ENCODE assay signal across 1 cellular context in genomic region chr10:131899116-131899690, GRCh38.
TF ChIP-seq lines count a peak whose summit lies in the region.

No MANE protein-coding gene starts in this region.

TF ChIP-seq in HCT116, 20 proteins besides CTCF, POLR2A, EP300 and RAD21 (continued from another document):
- TF ChIP-seq ZBTB33 (IDR thresholded peaks at IDR 0.05; ENCODE audit: extremely low read depth, insufficient replicate concordance, low read length) (no peak), CEBPB (IDR thresholded peaks at IDR 0.05; ENCODE audit: low read depth) (no peak), TCF7L2 (IDR thresholded peaks at IDR 0.05; ENCODE audit: borderline replicate concordance, extremely low read depth, insufficient read depth, insufficient read length) (no peak)
TF ChIP-seq in HCT116: peak in this region for 0.
